ENCODE assay signal across 13 cellular contexts in genomic region chr7:105131033-105131656, GRCh38.
DNase-seq lines count a peak whose midpoint lies in the region; ATAC-seq, FAIRE-seq and TF ChIP-seq lines count a peak whose summit lies in the region.
"Had no signal": no experiment of that assay in that cellular context is flagged by ENCODE, and none has a peak within 500 bp of the region (broad histone marks: within the 10 kb centered on the region; RNA-seq: fewer than 3 reads in every experiment).

No MANE protein-coding gene starts in this region.

- no peak overlapping the region for H3K4me3 Mint-ChIP-seq in activated naive CD4-positive, alpha-beta T cell treated with anti-CD3 and anti-CD28 coated beads, Interleukin-2, amount 50 U/mL, for 24 hours
- H3K4me3 Mint-ChIP-seq in stimulated activated naive CD8-positive, alpha-beta T cell treated with anti-CD3 and anti-CD28 coated beads, Interleukin-15, amount 100 ng/mL, for 72 hours = no peak overlapping the region
- H3K4me3 Mint-ChIP-seq: activated naive CD8-positive, alpha-beta T cell; mesothelial cell of epicardium had no signal

- H3K4me1 Mint-ChIP-seq in activated naive CD4-positive, alpha-beta T cell treated with anti-CD3 and anti-CD28 coated beads, Interleukin-2, amount 50 U/mL, for 24 hours = peaks cover 7% of the 10 kb centered on the region
- H3K4me1 Mint-ChIP-seq in stimulated activated naive CD8-positive, alpha-beta T cell treated with anti-CD3 and anti-CD28 coated beads, Interleukin-15, amount 100 ng/mL, for 72 hours = peaks cover 48% of the 10 kb centered on the region
- H3K4me1 Mint-ChIP-seq: mesothelial cell of epicardium had no signal

- peaks cover 8% of the 10 kb centered on the region for H3K36me3 Mint-ChIP-seq in activated naive CD4-positive, alpha-beta T cell treated with anti-CD3 and anti-CD28 coated beads, Interleukin-2, amount 50 U/mL, for 24 hours

- no TSS peak for BruUV-seq in K562 (replicated peaks; lab: Mats Ljungman, UMichigan)

- H3K27ac Mint-ChIP-seq in activated naive CD4-positive, alpha-beta T cell treated with anti-CD3 and anti-CD28 coated beads, Interleukin-2, amount 50 U/mL, for 24 hours = peak overlapping the region; percentile 81
- peak overlapping the region; percentile 13 to 42 for H3K27ac Mint-ChIP-seq in stimulated activated naive CD8-positive, alpha-beta T cell treated with anti-CD3 and anti-CD28 coated beads, Interleukin-15, amount 100 ng/mL, for 72 hours
- H3K27ac Mint-ChIP-seq: activated naive CD8-positive, alpha-beta T cell; mesothelial cell of epicardium had no signal

- H3K27me3 ChIP-seq in K562 (ENCODE audit: control insufficient read depth in 2 of 2, insufficient read depth in 2 of 2, low read length in 2 of 2) = no peaks in the 10 kb centered on the region
- H3K27me3 ChIP-seq: upper lobe of left lung had no signal

- no peak for TF ChIP-seq RAD21 in K562 (CRISPR knock-in tag; conservative IDR thresholded peaks at IDR 0.05 in 1 of 2, IDR thresholded peaks at IDR 0.05 in 1 of 2)

- H3K4me1 ChIP-seq in K562 (replicated peaks in 1 of 2; ENCODE audit: control insufficient read depth in 2 of 2, insufficient read depth in 2 of 2, low read length in 2 of 2) = peaks cover 13 to 25% of the 10 kb centered on the region in 2 experiments

- peak overlapping the region; percentile 44 to 65; a peak in 3 of 4 replicates for H3K9ac ChIP-seq in K562 (ENCODE audit: insufficient read depth in 1 of 2, low read depth in 2 of 2, low read length in 2 of 2)

- 10% methylated on average over 12 of the region's 12 CpGs for WGBS in K562 (ENCODE audit: insufficient coverage, low coverage, missing lambda C conversion rate)

- POLR2A ChIA-PET in K562 (lab: Yijun Ruan, JAX) = interaction anchor here (0.5 to 3.9 kb wide), 6 partner anchors 8 to 649 kb away, joined by 3 to 18 read pairs (median 5); no protein-coding TSS in a partner anchor

- CTCF ChIA-PET in K562 (lab: Yijun Ruan, JAX; ENCODE audit: low intra/inter-chr PET ratio) = no interaction called here

- H2AFZ ChIP-seq in K562 (ENCODE audit: low read depth, low read length) = peak overlapping the region; percentile 87

- peak; percentile 52; the same call in 1 of the 2 replicates for TF ChIP-seq EP300 in K562 (IDR thresholded peaks at IDR 0.05; ENCODE audit: low read length)

- no peaks in the 10 kb centered on the region for H4K20me1 ChIP-seq in K562 (replicated peaks; ENCODE audit: control insufficient read depth, insufficient read depth, low read length)

- peak overlapping the region; percentile 55 for H3K4me2 ChIP-seq in K562 (ENCODE audit: insufficient read depth, low read length)

- peaks cover 34% of the 10 kb centered on the region; the same call in 2 of the 3 replicates for H3K36me3 ChIP-seq in K562 (ENCODE audit: control insufficient read depth, insufficient read depth, low read length)

- TF ChIP-seq POLR2A in K562 (conservative IDR thresholded peaks at IDR 0.05) = peak; percentile 38; the same call in 1 of the 2 replicates

- peak overlapping the region; percentile 76 for H3K27ac ChIP-seq in K562 (ENCODE audit: extremely low read depth, low read depth, low read length)
- H3K27ac ChIP-seq: upper lobe of left lung had no signal

- no peak for TF ChIP-seq CTCF in K562 (IDR thresholded peaks at IDR 0.05 in 2 of 3, conservative IDR thresholded peaks at IDR 0.05 in 1 of 3; ENCODE audit: insufficient read depth in 2 of 3, low read depth in 1 of 3, low read length in 3 of 3)

- no peaks in the 10 kb centered on the region for H3K27me3 Mint-ChIP-seq in activated naive CD4-positive, alpha-beta T cell treated with anti-CD3 and anti-CD28 coated beads, Interleukin-2, amount 50 U/mL, for 24 hours
- no peaks in the 10 kb centered on the region for H3K27me3 Mint-ChIP-seq in stimulated activated naive CD8-positive, alpha-beta T cell treated with anti-CD3 and anti-CD28 coated beads, Interleukin-15, amount 100 ng/mL, for 72 hours
- H3K27me3 Mint-ChIP-seq: activated naive CD8-positive, alpha-beta T cell had no signal

- H3K4me3 ChIP-seq in K562 = no peak overlapping the region
- H3K4me3 ChIP-seq: upper lobe of left lung had no signal

- intact Hi-C loops in K562 (cut with micrococcal nuclease) = loop anchor here (5.0 to 10.0 kb wide), 2 partner anchors 146 to 209 kb away; no protein-coding TSS in a partner anchor

- H3K79me2 ChIP-seq in K562 (ENCODE audit: control insufficient read depth, insufficient read depth, low read length) = peaks cover 13% of the 10 kb centered on the region; the same call in 1 of the 3 replicates

- in situ Hi-C loops in K562 (cut with MboI) = no loop called here

- FAIRE-seq in K562 (lab: Jason Lieb, UNC) = peak; percentile 88

- peak; percentile 82 for ATAC-seq in HG03039 (IDR thresholded peaks at IDR 0.05; ENCODE audit: unreplicated experiment)
- peak; percentile 90 for ATAC-seq in K562
- ATAC-seq in stimulated activated naive CD8-positive, alpha-beta T cell treated with anti-CD3 and anti-CD28 coated beads, Interleukin-15, amount 100 ng/mL, for 72 hours = peak; percentile 57
- ATAC-seq in GM19035 (IDR thresholded peaks at IDR 0.05; ENCODE audit: unreplicated experiment) = no peak

- H3K9me3 Mint-ChIP-seq in activated naive CD4-positive, alpha-beta T cell treated with anti-CD3 and anti-CD28 coated beads, Interleukin-2, amount 50 U/mL, for 24 hours = no peaks in the 10 kb centered on the region
- H3K9me3 Mint-ChIP-seq in stimulated activated naive CD8-positive, alpha-beta T cell treated with anti-CD3 and anti-CD28 coated beads, Interleukin-15, amount 100 ng/mL, for 72 hours = no peaks in the 10 kb centered on the region
- H3K9me3 Mint-ChIP-seq: mesothelial cell of epicardium had no signal

- peaks cover 5% of the 10 kb centered on the region; the same call in 1 of the 2 replicates for H3K9me3 ChIP-seq in K562 (replicated peaks; ENCODE audit: control insufficient read depth, insufficient read depth, low read depth, low read length)
- H3K9me3 ChIP-seq: upper lobe of left lung had no signal

- no peaks in the 10 kb centered on the region for H3K9me1 ChIP-seq in K562 (ENCODE audit: control insufficient read depth, insufficient read depth, low read length)

- DNase-seq in activated naive CD4-positive, alpha-beta T cell treated with Interleukin-2 at 50 U/mL for 16 hours = no peak
- peak; percentile 80 to 87 (median 84) for DNase-seq in K562 (ENCODE audit: extremely low read depth in 1 of 4, low spot score in 3 of 4)
- DNase-seq in stimulated activated naive CD8-positive, alpha-beta T cell treated with anti-CD3 and anti-CD28 coated beads, Interleukin-15, amount 100 ng/mL, for 72 hours = no peak
- no peak for DNase-seq in SK-N-DZ (ENCODE audit: low spot score)
- DNase-seq in NCI-H524 (lab: John Stamatoyannopoulos, UW) = no peak
- DNase-seq: NCI-H526; stimulated activated CD4-positive, alpha-beta T cell treated with anti-CD3 and anti-CD28 coated beads, Interleukin-1b, Interleukin-23, amount 100 ng/mL, for 48 hours; upper lobe of left lung had no signal

TF ChIP-seq in K562, 482 proteins besides CTCF, POLR2A, EP300 and RAD21 (continues in another document):
- TF ChIP-seq ZNF121 (CRISPR knock-in tag; conservative IDR thresholded peaks at IDR 0.05) = no peak
- peak; percentile 48 for TF ChIP-seq BRD9 (IDR thresholded peaks at IDR 0.05; ENCODE audit: low read depth, partially characterized antibody)
- no peak; the same call in none of the 2 replicates for TF ChIP-seq MECOM (CRISPR knock-in tag; IDR thresholded peaks at IDR 0.05)
- TF ChIP-seq NFE2L1 (tag; IDR thresholded peaks at IDR 0.05; ENCODE audit: borderline replicate concordance, low read depth) = no peak
- no peak for TF ChIP-seq SMC3 (conservative IDR thresholded peaks at IDR 0.05; ENCODE audit: insufficient read depth, low read depth, low read length)
- TF ChIP-seq ZNF143 (CRISPR knock-in tag; IDR thresholded peaks at IDR 0.05) = no peak
- TF ChIP-seq SMAD1 (IDR thresholded peaks at IDR 0.05; ENCODE audit: low read depth, low read length, partially characterized antibody) = no peak
- TF ChIP-seq LARP7 (IDR thresholded peaks at IDR 0.05) = no peak
- TF ChIP-seq ATF7 (IDR thresholded peaks at IDR 0.05) = no peak; the same call in 1 of the 2 replicates
- no peak for TF ChIP-seq CREB1 (IDR thresholded peaks at IDR 0.05)
- no peak for TF ChIP-seq CREB1 (CRISPR knock-in tag; IDR thresholded peaks at IDR 0.05)
- TF ChIP-seq ZNF12 (CRISPR knock-in tag; IDR thresholded peaks at IDR 0.05) = no peak
- no peak for TF ChIP-seq ZC3H4 (CRISPR knock-in tag; IDR thresholded peaks at IDR 0.05; ENCODE audit: borderline replicate concordance)
- 0 out of 2 replicates have a peak, but pooled peaks have one; percentile 60 for TF ChIP-seq ZNF445 (CRISPR knock-in tag; IDR thresholded peaks at IDR 0.05; ENCODE audit: low read depth)
- peak; percentile 93 for TF ChIP-seq L3MBTL2 (IDR thresholded peaks at IDR 0.05)
- TF ChIP-seq CCNT2 (IDR thresholded peaks at IDR 0.05; ENCODE audit: borderline replicate concordance, extremely low read depth, insufficient read length, low read depth, low read length) = no peak
- no peak for TF ChIP-seq ZNF217 (CRISPR knock-in tag; IDR thresholded peaks at IDR 0.05)
- peak; percentile 96 for TF ChIP-seq ZNF316 (IDR thresholded peaks at IDR 0.05)
- no peak for TF ChIP-seq RHOXF2B (CRISPR knock-in tag; conservative IDR thresholded peaks at IDR 0.05)
- no peak; the same call in 1 of the 2 replicates for TF ChIP-seq ZFX (CRISPR knock-in tag; IDR thresholded peaks at IDR 0.05)
- no peak for TF ChIP-seq HOXB6 (CRISPR knock-in tag; IDR thresholded peaks at IDR 0.05; ENCODE audit: borderline replicate concordance)
- TF ChIP-seq IRF9 (tag; IDR thresholded peaks at IDR 0.05) = no peak
- peak; percentile 62 for TF ChIP-seq NEUROD1 (IDR thresholded peaks at IDR 0.05; ENCODE audit: borderline replicate concordance, low read depth, low read length, partially characterized antibody)
- peak; percentile 88; the same call in 1 of the 2 replicates for TF ChIP-seq LEF1 (IDR thresholded peaks at IDR 0.05)
- TF ChIP-seq RBM14 (IDR thresholded peaks at IDR 0.05; ENCODE audit: borderline replicate concordance, insufficient read depth, low read depth, low read length) = no peak

Comparison
In these comparisons a context has a peak if more than half of its experiments do, and no peak if none do; other contexts are left out.
1. DNase-seq: peak in K562 (4 of 4); none in activated naive CD4-positive, alpha-beta T cell treated with Interleukin-2 at 50 U/mL for 16 hours (single experiment), stimulated activated naive CD8-positive, alpha-beta T cell treated with anti-CD3 and anti-CD28 coated beads, Interleukin-15, amount 100 ng/mL, for 72 hours (0 of 2), SK-N-DZ (single experiment) and NCI-H524 (0 of 2).